8 cellular contexts compared by ENCODE assay signal in the genomic region with DNA sequence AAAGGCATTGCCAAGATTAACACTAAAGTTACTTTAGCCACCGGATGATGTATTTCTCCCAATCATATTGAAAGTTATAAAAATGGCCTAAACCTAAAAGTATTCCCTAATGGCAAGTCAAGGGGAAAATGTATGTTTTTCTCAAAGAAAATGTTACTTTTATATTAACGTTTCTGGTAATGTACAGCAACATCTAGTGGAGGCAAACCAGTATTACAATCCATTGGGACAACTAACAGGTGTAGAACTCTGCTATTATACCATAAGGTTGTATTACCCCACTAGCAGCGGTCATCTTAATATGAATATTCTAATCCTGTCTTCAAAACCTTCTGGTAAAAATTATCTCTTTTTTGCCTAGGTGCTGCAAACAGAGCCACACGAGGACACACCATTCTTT.
DNase-seq lines count a peak whose midpoint lies in the region; ATAC-seq and TF ChIP-seq lines count a peak whose summit lies in the region.

No MANE protein-coding gene starts in this region.

- H3K36me3 ChIP-seq in CD4-positive, CD25-positive, alpha-beta regulatory T cell (ENCODE audit: control insufficient read depth, insufficient read depth, low read length): no peaks in the 10 kb centered on the region
- H3K36me3 ChIP-seq in breast epithelium: no peaks in the 10 kb centered on the region

- intact Hi-C loops in breast epithelium (cut with DNase I; ENCODE audit: low total_unique reads): no loop called here

- H3K9me3 ChIP-seq in CD4-positive, CD25-positive, alpha-beta regulatory T cell (ENCODE audit: control insufficient read depth in 2 of 2, low read length in 2 of 2): no peaks in the 10 kb centered on the region
- H3K9me3 ChIP-seq in breast epithelium: no peaks in the 10 kb centered on the region

- H3K4me1 ChIP-seq in CD4-positive, CD25-positive, alpha-beta regulatory T cell (ENCODE audit: control insufficient read depth, insufficient read depth, low read length, poor library complexity, severe bottlenecking): no peaks in the 10 kb centered on the region
- no peaks in the 10 kb centered on the region for H3K4me1 ChIP-seq in breast epithelium

- H3K27ac Mint-ChIP-seq in CD4-positive, CD25-positive, alpha-beta regulatory T cell: no peak overlapping the region
- H3K27ac Mint-ChIP-seq in stimulated activated naive CD8-positive, alpha-beta T cell treated with anti-CD3 and anti-CD28 coated beads, Interleukin-15, amount 100 ng/mL, for 72 hours: no peak overlapping the region

- no peak for TF ChIP-seq POLR2A in breast epithelium (IDR thresholded peaks at IDR 0.05)

- H3K27me3 ChIP-seq in CD4-positive, CD25-positive, alpha-beta regulatory T cell (ENCODE audit: control insufficient read depth, insufficient read depth, low read length): no peaks in the 10 kb centered on the region
- no peaks in the 10 kb centered on the region for H3K27me3 ChIP-seq in breast epithelium

- peak; percentile 15 to 66 (median 64) for TF ChIP-seq CTCF in breast epithelium (IDR thresholded peaks at IDR 0.05)

- no peaks in the 10 kb centered on the region for H3K36me3 Mint-ChIP-seq in CD4-positive, CD25-positive, alpha-beta regulatory T cell

- no peak overlapping the region for H3K4me3 Mint-ChIP-seq in CD4-positive, CD25-positive, alpha-beta regulatory T cell
- no peak overlapping the region for H3K4me3 Mint-ChIP-seq in stimulated activated naive CD8-positive, alpha-beta T cell treated with anti-CD3 and anti-CD28 coated beads, Interleukin-15, amount 100 ng/mL, for 72 hours

- ATAC-seq in CD4-positive, CD25-positive, alpha-beta regulatory T cell (ENCODE audit: low read depth in 2 of 2): no peak
- ATAC-seq in GM21576 (IDR thresholded peaks at IDR 0.05; ENCODE audit: unreplicated experiment) (no peak), GM21529 (IDR thresholded peaks at IDR 0.05; ENCODE audit: unreplicated experiment) (no peak)
- no peak for ATAC-seq in stimulated activated naive CD8-positive, alpha-beta T cell treated with anti-CD3 and anti-CD28 coated beads, Interleukin-15, amount 100 ng/mL, for 72 hours

- DNase-seq in CD4-positive, CD25-positive, alpha-beta regulatory T cell: peak in 2 of 3 donors; percentile 22 to 26
- peak; percentile 24 for DNase-seq in LHCN-M2 (ENCODE audit: low read depth)
- no peak for DNase-seq in breast epithelium (ENCODE audit: low spot score in 2 of 2)
- peak; percentile 10 to 34 for DNase-seq in lung microvascular endothelial cell (ENCODE audit: low read depth in 2 of 2)
- DNase-seq in stimulated activated naive CD8-positive, alpha-beta T cell treated with anti-CD3 and anti-CD28 coated beads, Interleukin-15, amount 100 ng/mL, for 72 hours: no peak
- DNase-seq in substantia nigra (lab: John Stamatoyannopoulos, UW): no peak

- H3K27ac ChIP-seq in CD4-positive, CD25-positive, alpha-beta regulatory T cell (ENCODE audit: insufficient read depth, low read length, poor library complexity, severe bottlenecking): no peak overlapping the region
- H3K27ac ChIP-seq in breast epithelium: no peak overlapping the region
- H3K27ac ChIP-seq in substantia nigra (ENCODE audit: low read depth, low read length, poor library complexity, severe bottlenecking): no peak overlapping the region

- H3K9me3 Mint-ChIP-seq in CD4-positive, CD25-positive, alpha-beta regulatory T cell: peaks cover 0 to 8% (median 0%) of the 10 kb centered on the region in 7 donors
- H3K9me3 Mint-ChIP-seq in stimulated activated naive CD8-positive, alpha-beta T cell treated with anti-CD3 and anti-CD28 coated beads, Interleukin-15, amount 100 ng/mL, for 72 hours: no peaks in the 10 kb centered on the region

- H3K4me1 Mint-ChIP-seq in CD4-positive, CD25-positive, alpha-beta regulatory T cell: no peaks in the 10 kb centered on the region
- H3K4me1 Mint-ChIP-seq in stimulated activated naive CD8-positive, alpha-beta T cell treated with anti-CD3 and anti-CD28 coated beads, Interleukin-15, amount 100 ng/mL, for 72 hours: no peaks in the 10 kb centered on the region

- no peaks in the 10 kb centered on the region for H3K27me3 Mint-ChIP-seq in CD4-positive, CD25-positive, alpha-beta regulatory T cell
- no peaks in the 10 kb centered on the region for H3K27me3 Mint-ChIP-seq in stimulated activated naive CD8-positive, alpha-beta T cell treated with anti-CD3 and anti-CD28 coated beads, Interleukin-15, amount 100 ng/mL, for 72 hours

- no peak overlapping the region for H3K4me3 ChIP-seq in CD4-positive, CD25-positive, alpha-beta regulatory T cell (ENCODE audit: low read depth, low read length)
- H3K4me3 ChIP-seq in breast epithelium: no peak overlapping the region

Comparison
In these comparisons a context has a peak if more than half of its experiments do, and no peak if none do; other contexts are left out.
1. DNase-seq: peak in CD4-positive, CD25-positive, alpha-beta regulatory T cell (2 of 3), LHCN-M2 (single experiment) and lung microvascular endothelial cell (2 of 2); none in breast epithelium (0 of 2), stimulated activated naive CD8-positive, alpha-beta T cell treated with anti-CD3 and anti-CD28 coated beads, Interleukin-15, amount 100 ng/mL, for 72 hours (0 of 2) and substantia nigra (0 of 49).